ENCODE assay signal across 25 cellular contexts in the genomic region with DNA sequence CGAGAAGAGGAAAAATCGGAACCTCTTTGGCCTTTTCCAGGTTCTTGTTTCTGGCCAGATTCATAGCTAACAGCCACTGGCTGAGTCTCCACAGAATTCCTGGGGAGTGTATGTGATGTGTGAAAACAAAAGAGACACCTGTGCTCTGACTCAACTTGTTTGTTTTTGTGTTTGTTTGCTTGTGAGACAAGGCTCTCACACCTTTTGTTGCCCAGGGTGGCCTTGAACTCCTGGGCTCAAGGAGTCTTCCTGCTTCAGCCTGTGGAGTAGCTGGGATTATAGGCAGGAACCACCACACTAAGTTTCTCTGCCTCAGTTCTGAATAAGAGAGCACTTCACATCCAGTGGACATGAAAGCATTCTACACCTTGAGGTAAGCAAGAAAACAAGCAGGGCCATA. TPM values are rescaled to one million over a fixed set of nuclear protein-coding genes. Genes with fewer than 3 reads are reported as not detected.
"Had no signal": no experiment of that assay in that cellular context is flagged by ENCODE, and none has a peak within 500 bp of the region (broad histone marks: within the 10 kb centered on the region; RNA-seq: fewer than 3 reads in every experiment).

No MANE protein-coding gene starts in this region.

- H3K27me3 ChIP-seq: body of pancreas, tibial nerve, uterus had no signal

- H3K27ac Mint-ChIP-seq: activated CD4-positive, alpha-beta T cell treated with anti-CD3 and anti-CD28 coated beads, Interleukin-2, amount 10 ng/mL, durations not matched to agents 24 days and 14 days; activated CD8-positive, alpha-beta T cell treated with anti-CD3 and anti-CD28 coated beads for 36 hours; activated naive CD8-positive, alpha-beta T cell treated with anti-CD3 and anti-CD28 coated beads, Interleukin-2, amount 10 ng/mL, durations not matched to agents 7 days and 5 days; activated T-cell treated with anti-CD3 and anti-CD28 coated beads, Interleukin-2, amount 50 U/mL, for 24 hours; activated T-helper 2 cell treated with anti-CD3 and anti-CD28 coated beads, Interferon-gamma antibody, Interleukin-2, Interleukin-4, amounts not matched to agents 10 μg/mL and 5 μg/mL and 100 μg/mL, durations not matched to agents 14 hours and 24 hours and 36 hours; mesothelial cell of epicardium; nephron; stimulated activated naive CD8-positive, alpha-beta T cell treated with anti-CD3 and anti-CD28 coated beads, Interleukin-15, Interleukin-2, amounts not matched to agents 100 ng/mL and 50 ng/mL, for 24 hours had no signal

- H3K4me3 Mint-ChIP-seq: activated CD4-positive, alpha-beta T cell treated with anti-CD3 and anti-CD28 coated beads, Interleukin-2, amount 10 ng/mL, durations not matched to agents 24 days and 14 days; activated CD8-positive, alpha-beta T cell treated with anti-CD3 and anti-CD28 coated beads for 36 hours; activated naive CD8-positive, alpha-beta T cell treated with anti-CD3 and anti-CD28 coated beads, Interleukin-2, amount 10 ng/mL, durations not matched to agents 7 days and 5 days; activated T-cell treated with anti-CD3 and anti-CD28 coated beads, Interleukin-2, amount 50 U/mL, for 24 hours; mesothelial cell of epicardium; nephron; stimulated activated naive CD8-positive, alpha-beta T cell treated with anti-CD3 and anti-CD28 coated beads, Interleukin-15, Interleukin-2, amounts not matched to agents 100 ng/mL and 50 ng/mL, for 24 hours had no signal

- H3K4me3 ChIP-seq: body of pancreas, lower lobe of right lung, tibial nerve, uterus had no signal

- DNase-seq: activated CD4-positive, alpha-beta T cell treated with anti-CD3 and anti-CD28 coated beads, Interleukin-2, amount 10 ng/mL, durations not matched to agents 24 days and 14 days; activated CD8-positive, alpha-beta T cell treated with anti-CD3 and anti-CD28 coated beads for 36 hours; activated naive CD4-positive, alpha-beta T cell treated with Interleukin-2 at 50 U/mL for 16 hours; activated naive CD8-positive, alpha-beta T cell treated with anti-CD3 and anti-CD28 coated beads, Interleukin-2, amount 10 ng/mL, durations not matched to agents 7 days and 5 days; activated T-cell treated with anti-CD3 and anti-CD28 coated beads, Interleukin-2, amount 50 U/mL, for 24 hours; amygdala; body of pancreas; caudate nucleus; foreskin fibroblast; glutamatergic neuron; hypothalamus; islet precursor cell; left colon; lower lobe of right lung; stimulated activated CD4-positive, alpha-beta T cell treated with anti-CD3 and anti-CD28 coated beads, Interleukin-12 subunit alpha, Interleukin-12 subunit beta, amount 100 ng/mL, for 4 hours; stimulated activated CD4-positive, alpha-beta T cell treated with anti-CD3 and anti-CD28 coated beads, Interleukin-1b, Interleukin-23, amount 100 ng/mL, for 48 hours; T-helper 9 cell; uterus had no signal

- H3K9me3 Mint-ChIP-seq: activated CD4-positive, alpha-beta T cell treated with anti-CD3 and anti-CD28 coated beads, Interleukin-2, amount 10 ng/mL, durations not matched to agents 24 days and 14 days; activated CD8-positive, alpha-beta T cell treated with anti-CD3 and anti-CD28 coated beads for 36 hours; activated naive CD8-positive, alpha-beta T cell treated with anti-CD3 and anti-CD28 coated beads, Interleukin-2, amount 10 ng/mL, durations not matched to agents 7 days and 5 days; activated T-cell treated with anti-CD3 and anti-CD28 coated beads, Interleukin-2, amount 50 U/mL, for 24 hours; activated T-helper 2 cell treated with anti-CD3 and anti-CD28 coated beads, Interferon-gamma antibody, Interleukin-2, Interleukin-4, amounts not matched to agents 10 μg/mL and 5 μg/mL and 100 μg/mL, durations not matched to agents 14 hours and 24 hours and 36 hours; mesothelial cell of epicardium; nephron; stimulated activated naive CD8-positive, alpha-beta T cell treated with anti-CD3 and anti-CD28 coated beads, Interleukin-15, Interleukin-2, amounts not matched to agents 100 ng/mL and 50 ng/mL, for 24 hours had no signal

- H3K9me3 ChIP-seq: body of pancreas, lower lobe of right lung, tibial nerve, uterus had no signal

- H3K27ac ChIP-seq: body of pancreas, epithelial cell of prostate, lower lobe of right lung, tibial nerve, uterus had no signal

- ATAC-seq: activated CD8-positive, alpha-beta T cell treated with anti-CD3 and anti-CD28 coated beads for 36 hours; body of pancreas; left colon; lower lobe of right lung had no signal

- H3K36me3 Mint-ChIP-seq: mesothelial cell of epicardium had no signal

- H3K27me3 Mint-ChIP-seq: activated CD8-positive, alpha-beta T cell treated with anti-CD3 and anti-CD28 coated beads for 36 hours; activated naive CD8-positive, alpha-beta T cell treated with anti-CD3 and anti-CD28 coated beads, Interleukin-2, amount 10 ng/mL, durations not matched to agents 7 days and 5 days; stimulated activated naive CD8-positive, alpha-beta T cell treated with anti-CD3 and anti-CD28 coated beads, Interleukin-15, Interleukin-2, amounts not matched to agents 100 ng/mL and 50 ng/mL, for 24 hours had no signal

- H3K4me1 ChIP-seq: body of pancreas, lower lobe of right lung, tibial nerve, uterus had no signal

- H3K36me3 ChIP-seq: lower lobe of right lung, tibial nerve, uterus had no signal

RNA-seq across cellular contexts. Expression of gene MFAP5, which starts 22.7 kb away (rescaled TPM):
- total RNA-seq: activated CD4-positive, alpha-beta T cell treated with anti-CD3 and anti-CD28 coated beads, Interleukin-2, amount 10 ng/mL, durations not matched to agents 24 days and 14 days; activated CD8-positive, alpha-beta T cell treated with anti-CD3 and anti-CD28 coated beads for 36 hours; activated naive CD8-positive, alpha-beta T cell treated with anti-CD3 and anti-CD28 coated beads, Interleukin-2, amount 10 ng/mL, durations not matched to agents 7 days and 5 days; activated T-helper 2 cell treated with anti-CD3 and anti-CD28 coated beads, Interferon-gamma antibody, Interleukin-2, Interleukin-4, amounts not matched to agents 10 μg/mL and 5 μg/mL and 100 μg/mL, durations not matched to agents 14 hours and 24 hours and 36 hours; dermis microvascular lymphatic vessel endothelial cell had no signal

RNA-seq across cellular contexts. Expression of gene AICDA, which starts 27.3 kb away (rescaled TPM):
- total RNA-seq: activated CD4-positive, alpha-beta T cell treated with anti-CD3 and anti-CD28 coated beads, Interleukin-2, amount 10 ng/mL, durations not matched to agents 24 days and 14 days; activated CD8-positive, alpha-beta T cell treated with anti-CD3 and anti-CD28 coated beads for 36 hours; activated naive CD8-positive, alpha-beta T cell treated with anti-CD3 and anti-CD28 coated beads, Interleukin-2, amount 10 ng/mL, durations not matched to agents 7 days and 5 days; activated T-helper 2 cell treated with anti-CD3 and anti-CD28 coated beads, Interferon-gamma antibody, Interleukin-2, Interleukin-4, amounts not matched to agents 10 μg/mL and 5 μg/mL and 100 μg/mL, durations not matched to agents 14 hours and 24 hours and 36 hours; body of pancreas; dermis microvascular lymphatic vessel endothelial cell; left colon; mesothelial cell of epicardium had no signal
